8 cellular contexts compared by ENCODE assay signal in genomic region chr3:108388136-108389132, GRCh38.
DNase-seq lines count a peak whose midpoint lies in the region; ATAC-seq, FAIRE-seq and TF ChIP-seq lines count a peak whose summit lies in the region.

No MANE protein-coding gene starts in this region.

- peak; percentile 67 for ATAC-seq in GM19043 (IDR thresholded peaks at IDR 0.05; ENCODE audit: low read depth, unreplicated experiment)
- peak; percentile 68 for ATAC-seq in HG03097 (IDR thresholded peaks at IDR 0.05; ENCODE audit: low FRiP score, unreplicated experiment)

- no peak overlapping the region for H3K4me3 ChIP-seq in osteoblast (ENCODE audit: insufficient read depth, low read length)

- H3K27ac ChIP-seq in 22Rv1 (0 out of 2 replicates have a peak overlapping the region, but pooled peaks have one; percentile 9), osteoblast (ENCODE audit: low read depth, low read length) (no peak overlapping the region)

- no peaks in the 10 kb centered on the region for H4K20me1 ChIP-seq in osteoblast (ENCODE audit: insufficient read depth, low read length)

- H3K27me3 ChIP-seq in osteoblast (ENCODE audit: insufficient read depth, low read length): peaks cover 36% of the 10 kb centered on the region

- no peaks in the 10 kb centered on the region for H3K79me2 ChIP-seq in osteoblast (ENCODE audit: insufficient read depth, low read length)

- peaks cover 25% of the 10 kb centered on the region for H3K4me1 ChIP-seq in osteoblast (ENCODE audit: insufficient read depth, low read length)

- peak; percentile 90 for DNase-seq in NCI-H748 (lab: John Stamatoyannopoulos, UW; ENCODE audit: unreplicated experiment)
- DNase-seq in osteoblast (ENCODE audit: insufficient read length, low spot score, missing footprints): no peak
- DNase-seq in frontal cortex (ENCODE audit: low spot score in 2 of 2): no peak
- no peak for DNase-seq in SK-N-DZ (ENCODE audit: low spot score)
- DNase-seq in effector CD4-positive, alpha-beta T cell: no peak

- FAIRE-seq in frontal cortex (lab: Jason Lieb, UNC): no peak

- H2AFZ ChIP-seq in osteoblast (ENCODE audit: low read length): peak overlapping the region; percentile 27

- H3K36me3 ChIP-seq in osteoblast (ENCODE audit: insufficient read depth, low read length): no peaks in the 10 kb centered on the region

- peak overlapping the region; percentile 57 for H3K4me2 ChIP-seq in osteoblast (ENCODE audit: insufficient read depth, low read length)

- TF ChIP-seq CTCF in 22Rv1 (IDR thresholded peaks at IDR 0.05): no peak
- TF ChIP-seq CTCF in osteoblast (IDR thresholded peaks at IDR 0.05; ENCODE audit: extremely low read depth, low read depth, low read length): no peak

- H3K9me3 ChIP-seq in osteoblast (ENCODE audit: low read depth, low read length): no peaks in the 10 kb centered on the region
